ENCODE assay signal across 18 cellular contexts in the genomic region with DNA sequence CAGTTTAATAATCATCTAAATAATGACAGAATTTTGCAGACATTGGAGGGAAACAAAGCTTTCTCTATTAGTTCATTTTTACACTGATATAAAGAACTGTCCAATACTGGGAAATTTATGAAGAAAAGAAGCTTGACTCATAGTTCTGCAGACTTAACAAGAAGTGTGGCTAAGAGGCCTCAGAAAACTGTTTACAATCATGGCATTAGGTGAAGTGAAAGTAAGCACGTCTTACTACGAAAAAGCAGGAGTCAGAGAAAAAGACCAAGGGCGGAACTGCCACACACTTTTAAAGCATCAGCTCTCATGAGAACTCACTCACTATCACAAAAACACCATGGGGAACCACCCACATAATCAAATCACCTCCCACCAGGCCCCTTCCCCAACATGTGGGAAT.
"Had no signal": no experiment of that assay in that cellular context is flagged by ENCODE, and none has a peak within 500 bp of the region (broad histone marks: within the 10 kb centered on the region; RNA-seq: fewer than 3 reads in every experiment).

No MANE protein-coding gene starts in this region.

- DNase-seq: activated CD4-positive, alpha-beta memory T cell treated with anti-CD3 and anti-CD28 coated beads, Interleukin-2, amount 10 ng/mL, durations not matched to agents 7 days and 5 days; activated CD4-positive, alpha-beta T cell treated with anti-CD3 and anti-CD28 coated beads for 4 hours; activated effector memory CD4-positive, alpha-beta T cell treated with Interleukin-2 at 50 U/mL for 16 hours; activated naive CD4-positive, alpha-beta T cell treated with anti-CD3 and anti-CD28 coated beads, Interleukin-2, amount 50 U/mL, for 16 hours; activated T-cell treated with anti-CD3 and anti-CD28 coated beads, Interleukin-2, amount 50 U/mL, for 24 hours; adrenal gland; caudate nucleus; colonic mucosa; hippocampal formation; left ventricle myocardium inferior; naive thymus-derived CD8-positive, alpha-beta T cell; nucleus accumbens; stimulated activated CD4-positive, alpha-beta T cell treated with anti-CD3 and anti-CD28 coated beads, Interleukin-15, amount 100 ng/mL, for 24 hours; stimulated activated CD4-positive, alpha-beta T cell treated with anti-CD3 and anti-CD28 coated beads, Interleukin-4, amount 100 ng/mL, for 1 hour; stimulated activated naive B cell treated with anti-CD40 and anti-IgM and Interleukin-4, amounts not matched to agents 10 μg/mL and 1 μg/mL and 100 μg/mL, for 72 hours; tibial artery; uterus had no signal

- ATAC-seq: naive thymus-derived CD8-positive, alpha-beta T cell; stimulated activated naive B cell treated with anti-CD40 and anti-IgM and Interleukin-4, amounts not matched to agents 10 μg/mL and 1 μg/mL and 100 μg/mL, for 72 hours; WTC11 had no signal
